In the genomic region with DNA sequence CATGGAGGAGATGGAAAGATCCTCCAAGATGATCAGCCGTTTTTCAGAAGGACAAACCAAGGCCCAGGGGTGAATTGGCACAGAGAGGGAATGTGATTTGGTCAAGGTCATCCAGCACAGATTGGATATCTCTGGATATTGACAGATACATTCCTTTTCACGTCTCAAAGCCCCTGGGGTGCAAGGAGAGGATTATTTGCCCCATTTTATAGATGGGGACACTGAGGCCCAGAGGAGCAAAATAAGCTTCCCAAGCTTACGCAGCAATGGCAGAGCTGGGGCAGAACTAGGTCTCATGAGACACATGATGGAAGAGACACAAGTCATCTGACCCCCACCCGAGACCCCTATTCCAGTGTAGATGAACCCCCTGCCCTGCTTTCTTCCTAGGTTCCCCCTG, we compare ENCODE assay signal across 15 cellular contexts. TPM values are rescaled to one million over a fixed set of nuclear protein-coding genes. Genes with fewer than 3 reads are reported as not detected.
A peak's percentile ranks its signal among the peaks of the same experiment; 100 is the strongest.
DNase-seq lines count a peak whose midpoint lies in the region; ATAC-seq, FAIRE-seq and TF ChIP-seq lines count a peak whose summit lies in the region.
"Had no signal": no experiment of that assay in that cellular context is flagged by ENCODE, and none has a peak within 500 bp of the region (broad histone marks: within the 10 kb centered on the region; RNA-seq: fewer than 3 reads in every experiment).

No MANE protein-coding gene starts in this region.

- no peak for DNase-seq in CD8-positive, alpha-beta memory T cell
- DNase-seq in spleen (no peak), frontal cortex (ENCODE audit: low spot score in 2 of 2) (no peak)
- DNase-seq: dermis blood vessel endothelial cell, NCI-H2029 treated with DMSO at 0.1 percent for 48 hours had no signal

- intact Hi-C loops in spleen (cut with DNase I; ENCODE audit: low total_unique reads): no loop called here

- ATAC-seq in activated T-helper 17 cell treated with anti-CD3 and anti-CD28 coated beads, Interleukin-2, amount 50 U/mL, for 72 hours (replicated peaks): no peak
- ATAC-seq in HG02938 (IDR thresholded peaks at IDR 0.05; ENCODE audit: unreplicated experiment): no peak
- no peak for ATAC-seq in HG03280 (IDR thresholded peaks at IDR 0.05; ENCODE audit: unreplicated experiment)
- no peak for ATAC-seq in HG02571 (IDR thresholded peaks at IDR 0.05; ENCODE audit: unreplicated experiment)

- H3K27me3 Mint-ChIP-seq in CD8-positive, alpha-beta memory T cell: peaks cover 8 to 15% of the 10 kb centered on the region in 2 donors
- peaks cover 22% of the 10 kb centered on the region for H3K27me3 Mint-ChIP-seq in activated T-helper 17 cell treated with anti-CD3 and anti-CD28 coated beads, Interleukin-2, amount 50 U/mL, for 72 hours

- H3K27ac ChIP-seq in CD8-positive, alpha-beta memory T cell (ENCODE audit: low read depth, low read length): no peak overlapping the region
- H3K27ac ChIP-seq in layer of hippocampus (ENCODE audit: low read depth, low read length): peak overlapping the region; percentile 81
- H3K27ac ChIP-seq in spleen: peak overlapping the region in 7 of 8 donors; percentile 63 to 83 (median 78)
- H3K27ac ChIP-seq: PC-9 had no signal

- CTCF ChIA-PET in CD8-positive, alpha-beta memory T cell (lab: Charles Lee): interaction anchor here (0.6 kb wide), 1 partner anchor 62 kb away, joined by 3 read pairs; no protein-coding TSS in a partner anchor

- no peak for FAIRE-seq in frontal cortex (lab: Jason Lieb, UNC)
- FAIRE-seq: GM12878 had no signal

- peak overlapping the region in 1 of 8 donors; percentile 64 for H3K27ac Mint-ChIP-seq in CD8-positive, alpha-beta memory T cell
- H3K27ac Mint-ChIP-seq in activated T-helper 17 cell treated with anti-CD3 and anti-CD28 coated beads, Interleukin-2, amount 50 U/mL, for 72 hours: peak overlapping the region; percentile 84

- POLR2A ChIA-PET in CD8-positive, alpha-beta memory T cell (lab: Charles Lee): interaction anchor here (0.7 kb wide), 1 partner anchor 110 kb away, joined by 3 read pairs; no protein-coding TSS in a partner anchor

- no peak for TF ChIP-seq POLR2A in spleen (IDR thresholded peaks at IDR 0.05)

- H3K4me1 Mint-ChIP-seq in CD8-positive, alpha-beta memory T cell: peaks cover 6 to 10% (median 7%) of the 10 kb centered on the region in 3 donors
- H3K4me1 Mint-ChIP-seq in activated T-helper 17 cell treated with anti-CD3 and anti-CD28 coated beads, Interleukin-2, amount 50 U/mL, for 72 hours: peaks cover 6% of the 10 kb centered on the region

- peaks cover 6% of the 10 kb centered on the region for H3K4me1 ChIP-seq in CD8-positive, alpha-beta memory T cell (ENCODE audit: insufficient read depth, low read length)
- H3K4me1 ChIP-seq in spleen: peaks cover 11 to 70% (median 25%) of the 10 kb centered on the region in 6 donors

- H3K9me3 ChIP-seq in CD8-positive, alpha-beta memory T cell (ENCODE audit: low read length): no peaks in the 10 kb centered on the region
- H3K9me3 ChIP-seq in spleen: no peaks in the 10 kb centered on the region

- H3K36me3 Mint-ChIP-seq in CD8-positive, alpha-beta memory T cell: no peaks in the 10 kb centered on the region
- H3K36me3 Mint-ChIP-seq in activated T-helper 17 cell treated with anti-CD3 and anti-CD28 coated beads, Interleukin-2, amount 50 U/mL, for 72 hours (ENCODE audit: low read depth): no peaks in the 10 kb centered on the region

- H3K27me3 ChIP-seq in CD8-positive, alpha-beta memory T cell (ENCODE audit: insufficient read depth, low read length, poor library complexity, severe bottlenecking): no peaks in the 10 kb centered on the region
- H3K27me3 ChIP-seq in layer of hippocampus (ENCODE audit: control insufficient read depth, insufficient read depth, low read length) (no peaks in the 10 kb centered on the region), spleen (replicated peaks in 1 of 7) (peaks cover 0 to 19% (median 0%) of the 10 kb centered on the region in 7 donors)

- peak overlapping the region; percentile 37 for H3K4me3 ChIP-seq in CD8-positive, alpha-beta memory T cell (ENCODE audit: low read length)
- peak overlapping the region in 3 of 8 donors; percentile 44 to 71 (median 51) for H3K4me3 ChIP-seq in spleen
- H3K4me3 ChIP-seq: PC-9 had no signal

- no peak for TF ChIP-seq CTCF in spleen (IDR thresholded peaks at IDR 0.05 in 8 of 11, conservative IDR thresholded peaks at IDR 0.05 in 3 of 11)

- H3K4me3 Mint-ChIP-seq in CD8-positive, alpha-beta memory T cell: peak overlapping the region in 5 of 7 donors; percentile 84 to 96 (median 87)
- H3K4me3 Mint-ChIP-seq in activated T-helper 17 cell treated with anti-CD3 and anti-CD28 coated beads, Interleukin-2, amount 50 U/mL, for 72 hours: peak overlapping the region; percentile 75

- H3K36me3 ChIP-seq in CD8-positive, alpha-beta memory T cell (ENCODE audit: insufficient read depth, low read length): no peaks in the 10 kb centered on the region
- peaks cover 0 to 3% (median 0%) of the 10 kb centered on the region in 6 donors for H3K36me3 ChIP-seq in spleen

- 73 to 83% (median 80%) methylated on average over 4 of the region's 4 CpGs for WGBS in spleen, 5 donors

- no peaks in the 10 kb centered on the region for H3K9me3 Mint-ChIP-seq in CD8-positive, alpha-beta memory T cell
- no peaks in the 10 kb centered on the region for H3K9me3 Mint-ChIP-seq in activated T-helper 17 cell treated with anti-CD3 and anti-CD28 coated beads, Interleukin-2, amount 50 U/mL, for 72 hours

RNA-seq across cellular contexts. Expression of a gene that starts 0.9 kb away (rescaled TPM):
- total RNA-seq in CD8-positive, alpha-beta memory T cell: 1 to 10 TPM in 1 of 2 experiments, under 1 TPM in 1; 0.66 to 2.0 TPM
- 0.81 TPM for polyA plus RNA-seq in CD8-positive, alpha-beta memory T cell
- total RNA-seq in activated T-helper 17 cell treated with anti-CD3 and anti-CD28 coated beads, Interleukin-2, amount 50 U/mL, for 72 hours: under 1 TPM; 0.26 to 0.76 TPM
- total RNA-seq in spleen (100 to 1,000 TPM in 3 of 7 donors, 10 to 100 TPM in 4; 66.8 to 144 (median 97.1) TPM), frontal cortex (12.2 TPM)
- 10 to 100 TPM; 12.8 to 27.4 (median 14.2) TPM for polyA plus RNA-seq in spleen
- total RNA-seq: PC-9 had no signal
- polyA plus RNA-seq: neural cell had no signal

RNA-seq across cellular contexts. Expression of a gene that starts 10.0 kb away (rescaled TPM):
- not detected for total RNA-seq in CD8-positive, alpha-beta memory T cell
- not detected for polyA plus RNA-seq in CD8-positive, alpha-beta memory T cell
- total RNA-seq in activated T-helper 17 cell treated with anti-CD3 and anti-CD28 coated beads, Interleukin-2, amount 50 U/mL, for 72 hours: not detected
- under 1 TPM in 2 of 7 donors, not detected in 5; 0.25 to 0.47 TPM for total RNA-seq in spleen
- 1 to 10 TPM in 1 of 3 donors, under 1 TPM in 2; 0.26 to 1.3 (median 0.41) TPM for polyA plus RNA-seq in spleen
- not detected for total RNA-seq in frontal cortex
- total RNA-seq: dermis blood vessel endothelial cell, GM12878, HT1080, PC-9 had no signal
- polyA plus RNA-seq: GM12878, neural cell, urinary bladder had no signal

RNA-seq across cellular contexts. Expression of a gene that starts 33.3 kb away (rescaled TPM):
- not detected for total RNA-seq in CD8-positive, alpha-beta memory T cell
- polyA plus RNA-seq in CD8-positive, alpha-beta memory T cell: not detected
- total RNA-seq in activated T-helper 17 cell treated with anti-CD3 and anti-CD28 coated beads, Interleukin-2, amount 50 U/mL, for 72 hours: not detected
- total RNA-seq in spleen: not detected
- polyA plus RNA-seq in spleen: under 1 TPM in 2 of 3 donors, not detected in 1; 0.03 to 0.10 TPM
- 2.9 TPM for total RNA-seq in frontal cortex
- total RNA-seq: dermis blood vessel endothelial cell, HT1080, PC-9, urinary bladder had no signal
